Comparison of ENCODE assay signal across 2 cellular contexts in the genomic region with DNA sequence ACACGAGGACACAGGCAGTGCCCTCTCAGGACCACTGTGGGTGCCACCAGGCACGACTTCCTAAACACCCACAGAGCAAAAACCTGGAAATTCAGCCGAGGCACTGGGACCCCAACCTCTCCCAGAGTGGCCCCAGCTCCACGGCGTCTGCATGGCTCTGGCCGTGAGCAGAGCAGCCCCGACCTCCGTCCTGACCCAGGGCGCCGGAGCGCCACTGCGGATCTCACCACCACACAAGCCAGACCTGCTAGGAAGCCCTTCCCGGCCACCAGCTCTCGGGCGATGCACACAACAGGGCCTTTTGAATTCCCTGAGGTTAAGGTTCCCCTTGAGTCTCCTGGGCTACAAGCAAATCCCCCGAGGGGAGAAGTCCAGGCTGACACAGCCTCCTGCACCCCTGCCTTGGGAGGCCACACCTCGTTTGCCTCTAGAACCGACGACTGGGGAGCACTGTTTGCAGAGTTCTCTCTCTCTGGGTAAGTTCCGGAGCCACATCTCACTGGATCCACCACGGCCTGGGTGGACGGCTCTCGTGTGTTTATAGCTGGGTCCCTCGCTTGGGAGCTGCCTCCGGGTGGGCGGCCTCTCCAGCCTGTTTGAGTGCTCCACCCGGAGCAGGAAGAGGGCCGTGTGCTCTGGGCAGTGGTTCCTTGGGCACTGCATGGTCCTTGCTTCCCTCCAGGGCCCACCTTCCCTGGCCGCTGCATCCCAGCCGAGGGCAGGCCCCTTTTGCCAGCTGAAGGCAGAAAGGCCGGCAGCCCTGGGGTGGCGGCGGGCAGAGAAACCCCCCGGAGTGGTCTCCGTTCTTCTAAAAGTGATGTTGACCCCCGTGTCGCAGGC.
TF ChIP-seq lines count a peak whose summit lies in the region.

No MANE protein-coding gene starts in this region.

TF ChIP-seq in GM23338, 12 proteins besides CTCF, POLR2A, EP300 and RAD21 (continues in another document):
- TF ChIP-seq POLR2AphosphoS5 (IDR thresholded peaks at IDR 0.05; ENCODE audit: low read depth) (no peak), JUNB (IDR thresholded peaks at IDR 0.05; ENCODE audit: unreplicated experiment) (no peak), CREB1 (CRISPR knock-in tag; IDR thresholded peaks at IDR 0.05; ENCODE audit: low read depth) (no peak), REST (IDR thresholded peaks at IDR 0.05; ENCODE audit: unreplicated experiment) (no peak), ZNF331 (CRISPR knock-in tag; IDR thresholded peaks at IDR 0.05; ENCODE audit: low read depth) (no peak), ZNF114 (CRISPR knock-in tag; IDR thresholded peaks at IDR 0.05) (no peak), EZH2 (IDR thresholded peaks at IDR 0.05; ENCODE audit: low read depth, unreplicated experiment) (no peak)
- TF ChIP-seq, protein P1, sequence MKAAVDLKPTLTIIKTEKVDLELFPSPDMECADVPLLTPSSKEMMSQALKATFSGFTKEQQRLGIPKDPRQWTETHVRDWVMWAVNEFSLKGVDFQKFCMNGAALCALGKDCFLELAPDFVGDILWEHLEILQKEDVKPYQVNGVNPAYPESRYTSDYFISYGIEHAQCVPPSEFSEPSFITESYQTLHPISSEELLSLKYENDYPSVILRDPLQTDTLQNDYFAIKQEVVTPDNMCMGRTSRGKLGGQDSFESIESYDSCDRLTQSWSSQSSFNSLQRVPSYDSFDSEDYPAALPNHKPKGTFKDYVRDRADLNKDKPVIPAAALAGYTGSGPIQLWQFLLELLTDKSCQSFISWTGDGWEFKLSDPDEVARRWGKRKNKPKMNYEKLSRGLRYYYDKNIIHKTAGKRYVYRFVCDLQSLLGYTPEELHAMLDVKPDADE (IDR thresholded peaks at IDR 0.05): no peak

TF ChIP-seq in K562, 482 proteins besides CTCF, POLR2A, EP300 and RAD21:
- TF ChIP-seq ZNF263 (CRISPR knock-in tag; IDR thresholded peaks at IDR 0.05; ENCODE audit: borderline replicate concordance) (peak; percentile 52; the same call in 1 of the 2 replicates), SRSF1 (IDR thresholded peaks at IDR 0.05; ENCODE audit: low read depth, low read length) (no peak), FUS (optimal IDR thresholded peaks at IDR 0.05; ENCODE audit: low read depth, low read length) (no peak), L3MBTL2 (IDR thresholded peaks at IDR 0.05) (peak; percentile 7; the same call in 1 of the 2 replicates)
